9 cellular contexts compared by ENCODE assay signal in genomic region chr12:6551496-6552139, GRCh38. TPM values are rescaled to one million over a fixed set of nuclear protein-coding genes. Genes with fewer than 3 reads are reported as not detected.
DNase-seq lines count a peak whose midpoint lies in the region; ATAC-seq and TF ChIP-seq lines count a peak whose summit lies in the region.
"Had no signal": no experiment of that assay in that cellular context is flagged by ENCODE, and none has a peak within 500 bp of the region (broad histone marks: within the 10 kb centered on the region; RNA-seq: fewer than 3 reads in every experiment).

No MANE protein-coding gene starts in this region.

- WGBS in mesodermal cell (ENCODE audit: insufficient coverage in 2 of 2), 2 experiments, result 86 to 92% methylated on average over 10 to 11 of the region's 11 CpGs
- WGBS in body of pancreas, 2 donors, result 77 to 89% methylated on average over 8 to 11 of the region's 11 CpGs

- H3K27ac ChIP-seq in mesodermal cell (ENCODE audit: low read depth, low read length, severe bottlenecking), result peak overlapping the region; percentile 74
- peak overlapping the region; percentile 87 to 93 for H3K27ac ChIP-seq in uterus
- peak overlapping the region in 2 of 4 donors; percentile 35 to 46 for H3K27ac ChIP-seq in body of pancreas
- H3K27ac ChIP-seq: SK-N-MC had no signal

- H3K4me3 ChIP-seq in mesodermal cell (ENCODE audit: extremely low read depth, insufficient read depth, low read length, poor library complexity, severe bottlenecking), result no peak overlapping the region
- peak overlapping the region in 1 of 2 donors; percentile 2 for H3K4me3 ChIP-seq in uterus
- H3K4me3 ChIP-seq in body of pancreas, result no peak overlapping the region
- H3K4me3 ChIP-seq: SK-N-MC had no signal

- DNase-seq in Right ventricle myocardium superior (peak; percentile 60), cardiac septum (ENCODE audit: low spot score) (no peak), dedifferentiated amniotic fluid mesenchymal stem cell (ENCODE audit: extremely low spot score) (peak; percentile 77), uterus (peak; percentile 67 to 70), NCI-H526 treated with DMSO at 0.1 percent for 48 hours (lab: John Stamatoyannopoulos, UW) (no peak), body of pancreas (no peak), NCI-H748 treated with DMSO at 0.1 percent for 48 hours (lab: John Stamatoyannopoulos, UW) (no peak)

- H3K36me3 ChIP-seq in mesodermal cell (ENCODE audit: control insufficient read depth, insufficient read depth, low read length), result peaks cover 51% of the 10 kb centered on the region
- no peaks in the 10 kb centered on the region for H3K36me3 ChIP-seq in uterus
- H3K36me3 ChIP-seq in body of pancreas (replicated peaks in 1 of 2; ENCODE audit: insufficient read depth in 1 of 2, low read depth in 2 of 2), result no peaks in the 10 kb centered on the region

- H3K4me1 ChIP-seq in mesodermal cell (ENCODE audit: control insufficient read depth, insufficient read depth, low read length, poor library complexity, severe bottlenecking) (peaks cover 57% of the 10 kb centered on the region), uterus (peaks cover 24 to 54% of the 10 kb centered on the region in 2 donors), body of pancreas (peaks cover 36% of the 10 kb centered on the region)

- no peaks in the 10 kb centered on the region for H3K27me3 ChIP-seq in uterus
- H3K27me3 ChIP-seq in body of pancreas, result no peaks in the 10 kb centered on the region

- TF ChIP-seq POLR2A in uterus (IDR thresholded peaks at IDR 0.05) (no peak), body of pancreas (IDR thresholded peaks at IDR 0.05) (no peak)

- TF ChIP-seq CTCF in uterus (IDR thresholded peaks at IDR 0.05) (no peak), body of pancreas (IDR thresholded peaks at IDR 0.05) (no peak)

- intact Hi-C loops in Right ventricle myocardium superior (cut with DNase I), result no loop called here
- intact Hi-C loops in cardiac septum (cut with DNase I), result loop anchor here (5.0 kb wide), 2 partner anchors 129 to 214 kb away; no protein-coding TSS in a partner anchor
- intact Hi-C loops in uterus (cut with DNase I; ENCODE audit: low total_unique reads), result no loop called here
- intact Hi-C loops in body of pancreas (cut with DNase I), result no loop called here

- H3K9me3 ChIP-seq in mesodermal cell (ENCODE audit: control insufficient read depth, low read length) (no peaks in the 10 kb centered on the region), uterus (no peaks in the 10 kb centered on the region), body of pancreas (no peaks in the 10 kb centered on the region)

- no peak for ATAC-seq in Right ventricle myocardium superior (ENCODE audit: poor library complexity)
- no peak for ATAC-seq in body of pancreas

RNA-seq across cellular contexts. Expression of gene IFFO1, which starts 4.2 kb away (rescaled TPM):
- 14.1 TPM for total RNA-seq in Right ventricle myocardium superior
- total RNA-seq in cardiac septum, result 24.8 TPM
- polyA plus RNA-seq in mesodermal cell (2013, experiment 1 of 2), result 17.7 TPM
- 14.3 TPM for polyA plus RNA-seq in mesodermal cell (2013, experiment 2 of 2)
- total RNA-seq in uterus, result 10 to 100 TPM; 17.1 to 50.6 (median 32.8) TPM
- total RNA-seq in body of pancreas, result 10 to 100 TPM; 11.4 to 13.2 TPM

RNA-seq across cellular contexts. Expression of gene NOP2, which starts 16.5 kb away (rescaled TPM):
- total RNA-seq in Right ventricle myocardium superior, result 14.8 TPM
- 18.5 TPM for total RNA-seq in cardiac septum
- 34.8 TPM for polyA plus RNA-seq in mesodermal cell (2013, experiment 1 of 2)
- polyA plus RNA-seq in mesodermal cell (2013, experiment 2 of 2), result 34.5 TPM
- 10 to 100 TPM in 2 of 4 donors, 1 to 10 TPM in 2; 4.1 to 47.6 (median 10.1) TPM for total RNA-seq in uterus
- 10 to 100 TPM; 10.9 to 83.1 TPM for total RNA-seq in body of pancreas

RNA-seq across cellular contexts. Expression of gene GAPDH, which starts 17.3 kb away (rescaled TPM):
- total RNA-seq in Right ventricle myocardium superior (4,109 TPM), cardiac septum (4,827 TPM), uterus (1,000 to 10,000 TPM in 2 of 4 donors, 100 to 1,000 TPM in 2; 962 to 1,122 (median 1,020) TPM), body of pancreas (100 to 1,000 TPM; 311 to 476 TPM)
- polyA plus RNA-seq in mesodermal cell (2013, experiment 1 of 2), result 4,059 TPM
- polyA plus RNA-seq in mesodermal cell (2013, experiment 2 of 2), result 3,444 TPM

RNA-seq across cellular contexts. Expression of gene CHD4, which starts 55.6 kb away (rescaled TPM):
- total RNA-seq in Right ventricle myocardium superior, result 142 TPM
- total RNA-seq in cardiac septum, result 186 TPM
- 261 TPM for polyA plus RNA-seq in mesodermal cell (2013, experiment 1 of 2)
- 233 TPM for polyA plus RNA-seq in mesodermal cell (2013, experiment 2 of 2)
- 100 to 1,000 TPM in 3 of 4 donors, 10 to 100 TPM in 1; 99.4 to 323 (median 247) TPM for total RNA-seq in uterus
- total RNA-seq in body of pancreas, result 100 to 1,000 TPM; 114 to 122 TPM

RNA-seq across cellular contexts. Expression of gene NCAPD2, which starts 57.7 kb away (rescaled TPM):
- 8.9 TPM for total RNA-seq in Right ventricle myocardium superior
- total RNA-seq in cardiac septum, result 12.0 TPM
- 98.3 TPM for polyA plus RNA-seq in mesodermal cell (2013, experiment 1 of 2)
- 88.4 TPM for polyA plus RNA-seq in mesodermal cell (2013, experiment 2 of 2)
- total RNA-seq in uterus, result 100 to 1,000 TPM in 1 of 4 donors, 10 to 100 TPM in 2, 1 to 10 TPM in 1; 2.8 to 145 (median 19.3) TPM
- total RNA-seq in body of pancreas, result 10 to 100 TPM in 1 of 2 donors, 1 to 10 TPM in 1; 9.3 to 46.1 TPM

Comparison
In these comparisons a context has a peak if more than half of its experiments do, and no peak if none do; other contexts are left out.
1. DNase-seq: peak in Right ventricle myocardium superior (single experiment), dedifferentiated amniotic fluid mesenchymal stem cell (single experiment) and uterus (2 of 2); none in cardiac septum (single experiment), NCI-H526 treated with DMSO at 0.1 percent for 48 hours (single experiment), body of pancreas (0 of 4) and NCI-H748 treated with DMSO at 0.1 percent for 48 hours (single experiment).